In genomic region chr12:104352106-104352713, GRCh38 we compare ENCODE assay signal across 22 cellular contexts. TPM values are rescaled to one million over a fixed set of nuclear protein-coding genes. Genes with fewer than 3 reads are reported as not detected.
DNase-seq lines count a peak whose midpoint lies in the region; ATAC-seq and TF ChIP-seq lines count a peak whose summit lies in the region.
"Had no signal": no experiment of that assay in that cellular context is flagged by ENCODE, and none has a peak within 500 bp of the region (broad histone marks: within the 10 kb centered on the region; RNA-seq: fewer than 3 reads in every experiment).

No MANE protein-coding gene starts in this region.

- H4K91ac ChIP-seq in H9 (ENCODE audit: insufficient read length, low read depth, low read length) = no peak overlapping the region

- peaks cover 10 to 25% (median 24%) of the 10 kb centered on the region in 3 experiments; a peak in 6 of 7 replicates for H3K36me3 Mint-ChIP-seq in H9 (ENCODE audit: insufficient read depth in 1 of 3, low read depth in 3 of 3)

- no peak overlapping the region for H3K4me2 ChIP-seq in H9 (ENCODE audit: insufficient read depth, insufficient read length, low read length)
- H3K4me2 ChIP-seq: neural progenitor cell had no signal

- POLR2A ChIA-PET in AG04450 (lab: Yijun Ruan, JAX) = no interaction called here

- CTCF ChIA-PET in AG04450 (lab: Charles Lee) = no interaction called here

- H3K18ac ChIP-seq in H9 (ENCODE audit: insufficient read length, low read depth, low read length) = no peak overlapping the region

- H3K9me3 ChIP-seq in AG04450 (ENCODE audit: control insufficient read depth, insufficient read depth, low read length) (no peaks in the 10 kb centered on the region), H9 (ENCODE audit: control insufficient read depth, low read depth, low read length) (no peaks in the 10 kb centered on the region), left lung (no peaks in the 10 kb centered on the region)
- H3K9me3 ChIP-seq: body of pancreas, suprapubic skin had no signal

- H3K79me2 ChIP-seq in H9 (ENCODE audit: insufficient read depth, low read length) = no peaks in the 10 kb centered on the region

- H3K4me1 ChIP-seq in H9 (ENCODE audit: insufficient read depth, low read length) (peaks cover 9% of the 10 kb centered on the region), left lung (no peaks in the 10 kb centered on the region)
- H3K4me1 ChIP-seq: body of pancreas, neural progenitor cell, suprapubic skin had no signal

- H3K9me3 Mint-ChIP-seq in H9 = no peaks in the 10 kb centered on the region
- H3K9me3 Mint-ChIP-seq: dendritic cell treated with granulocyte-macrophage colony-stimulating factor and Interleukin-4, amounts not matched to agents 40 ng/mL and 50 ng/mL, for 4 days; neural progenitor cell; T-helper 1 cell treated with Interleukin-12 subunit alpha and Interleukin-12 subunit beta and Interleukin-4 antibody, amounts not matched to agents 30 μg/mL and 1 μg/mL, for 36 hours had no signal

- peak overlapping the region; percentile 39 for H2BK5ac ChIP-seq in H9 (ENCODE audit: insufficient read length, low read length)

- TF ChIP-seq CTCF in AG04450 (IDR thresholded peaks at IDR 0.05; ENCODE audit: low read depth, low read length) (no peak), H9 (conservative IDR thresholded peaks at IDR 0.05) (no peak), cardiac fibroblast (IDR thresholded peaks at IDR 0.05; ENCODE audit: low read depth, low read length) (no peak), left lung (IDR thresholded peaks at IDR 0.05) (no peak)

- no peak overlapping the region for H3K4me3 Mint-ChIP-seq in H9
- H3K4me3 Mint-ChIP-seq: dendritic cell treated with granulocyte-macrophage colony-stimulating factor and Interleukin-4, amounts not matched to agents 40 ng/mL and 50 ng/mL, for 4 days; neural progenitor cell; T-helper 1 cell treated with Interleukin-12 subunit alpha and Interleukin-12 subunit beta and Interleukin-4 antibody, amounts not matched to agents 30 μg/mL and 1 μg/mL, for 36 hours had no signal

- H3K27ac ChIP-seq in AG04450 (ENCODE audit: low read depth, low read length) (peak overlapping the region; percentile 41), H9 (ENCODE audit: insufficient read length, low read depth, low read length) (no peak overlapping the region), left lung (no peak overlapping the region)
- H3K27ac ChIP-seq: body of pancreas, neural progenitor cell, suprapubic skin had no signal

- no peaks in the 10 kb centered on the region for H4K20me1 ChIP-seq in H9 (ENCODE audit: control insufficient read depth, insufficient read depth, insufficient read length)

- H3K14ac ChIP-seq in H9 (ENCODE audit: insufficient read depth, low read length) = no peak overlapping the region

- ATAC-seq in left lung (peak; percentile 24), GM21576 (IDR thresholded peaks at IDR 0.05; ENCODE audit: unreplicated experiment) (no peak)
- ATAC-seq: body of pancreas had no signal

- H3T11ph ChIP-seq in H9 (ENCODE audit: low read length) = no peak overlapping the region

- no CpG with 5 or more reads among the region's 3 CpGs for WGBS in H9 (ENCODE audit: extremely low coverage, insufficient read length, low lambda C conversion rate)

- no peak overlapping the region for H3K9ac ChIP-seq in H9 (ENCODE audit: extremely low read depth, insufficient read length, low read length)
- H3K9ac ChIP-seq: neural progenitor cell had no signal

- no peak overlapping the region for H2AK5ac ChIP-seq in H9 (ENCODE audit: insufficient read length, low read length)

- DNase-seq in AG04450 (ENCODE audit: low read depth, low spot score) (no peak), H9 (peak; percentile 6), cardiac fibroblast (ENCODE audit: low read depth in 2 of 2) (peak; percentile 60 to 67), left lung (no peak), NOMO-1 (lab: John Stamatoyannopoulos, UW; ENCODE audit: unreplicated experiment in 2 of 2) (no peak), mesenteric fat pad (ENCODE audit: low spot score) (no peak), 8988T (no peak)
- DNase-seq: activated naive CD4-positive, alpha-beta T cell treated with anti-CD3 and anti-CD28 coated beads, Interleukin-2, amount 50 U/mL, for 16 hours; body of pancreas; DMS79 treated with DMSO at 0.1 percent for 48 hours; H7; left cardiac atrium; NCI-H1436; NCI-H2171; NCI-H69; SIG-M5; stimulated activated CD4-positive, alpha-beta T cell treated with anti-CD3 and anti-CD28 coated beads, Interleukin-12 subunit alpha, Interleukin-12 subunit beta, amount 100 ng/mL, for 4 hours had no signal

- H2AFZ ChIP-seq in H9 (ENCODE audit: low read length) = no peak overlapping the region
- H2AFZ ChIP-seq: neural progenitor cell had no signal

- peak overlapping the region in 1 of 3 experiments; percentile 18; a peak in 1 of 7 replicates for H3K27ac Mint-ChIP-seq in H9
- H3K27ac Mint-ChIP-seq: dendritic cell treated with granulocyte-macrophage colony-stimulating factor and Interleukin-4, amounts not matched to agents 40 ng/mL and 50 ng/mL, for 4 days; neural progenitor cell; T-helper 1 cell treated with Interleukin-12 subunit alpha and Interleukin-12 subunit beta and Interleukin-4 antibody, amounts not matched to agents 30 μg/mL and 1 μg/mL, for 36 hours had no signal

- intact Hi-C loops in left lung (cut with DNase I) = no loop called here

- H3K4me3 ChIP-seq in AG04450 (ENCODE audit: low read depth, low read length) (no peak overlapping the region), cardiac fibroblast (replicated peaks in 1 of 2; ENCODE audit: low read depth in 2 of 2, low read length in 2 of 2) (no peak overlapping the region), left lung (no peak overlapping the region)
- H3K4me3 ChIP-seq: body of pancreas, neural progenitor cell, suprapubic skin had no signal

- H3K56ac ChIP-seq in H9 (ENCODE audit: insufficient read length, low read depth, low read length) = no peak overlapping the region

- no peaks in the 10 kb centered on the region for H3K27me3 ChIP-seq in AG04450 (ENCODE audit: control insufficient read depth, insufficient read depth, low read length)
- no peaks in the 10 kb centered on the region for H3K27me3 ChIP-seq in H9 (ENCODE audit: insufficient read depth, low read length)
- H3K27me3 ChIP-seq in left lung = no peaks in the 10 kb centered on the region
- H3K27me3 ChIP-seq: body of pancreas, neural progenitor cell, suprapubic skin had no signal

- H3K27me3 Mint-ChIP-seq in H9 (ENCODE audit: low read depth) = no peaks in the 10 kb centered on the region; the same call in 1 of the 2 replicates
- H3K27me3 Mint-ChIP-seq: dendritic cell treated with granulocyte-macrophage colony-stimulating factor and Interleukin-4, amounts not matched to agents 40 ng/mL and 50 ng/mL, for 4 days had no signal

- peaks cover 17 to 25% of the 10 kb centered on the region in 2 experiments for H3K4me1 Mint-ChIP-seq in H9
- H3K4me1 Mint-ChIP-seq: neural progenitor cell had no signal

- no peak overlapping the region for H2BK120ac ChIP-seq in H9 (ENCODE audit: low read depth, low read length, poor library complexity, severe bottlenecking)

- no peak overlapping the region for H4K5ac ChIP-seq in H9 (ENCODE audit: insufficient read length, low read depth, low read length)

- no peak overlapping the region for H4K8ac ChIP-seq in H9 (replicated peaks; ENCODE audit: insufficient read length, low read depth, low read length)

- no peak overlapping the region for H2BK20ac ChIP-seq in H9 (ENCODE audit: low read depth, low read length, poor library complexity, severe bottlenecking)

- no peak overlapping the region for H2BK15ac ChIP-seq in H9 (ENCODE audit: low read depth, low read length)

- H3K79me1 ChIP-seq in H9 (ENCODE audit: insufficient read depth, low read depth, low read length, poor library complexity, severe bottlenecking) = no peaks in the 10 kb centered on the region

- H2BK12ac ChIP-seq in H9 (ENCODE audit: insufficient read length, low read depth, low read length) = no peak overlapping the region

- no peaks in the 10 kb centered on the region for H3K23me2 ChIP-seq in H9 (ENCODE audit: insufficient read length, low read depth, low read length, poor library complexity, severe bottlenecking)

- H3K4ac ChIP-seq in H9 (ENCODE audit: low read depth, low read length) = no peak overlapping the region; the same call in 1 of the 2 replicates

- H3K23ac ChIP-seq in H9 (ENCODE audit: insufficient read length, low read depth, low read length) = no peak overlapping the region

- H3K36me3 ChIP-seq in left lung = peaks cover 0 to 77% of the 10 kb centered on the region in 2 donors

RNA-seq across cellular contexts. Expression of gene EID3, which starts 48.7 kb away (rescaled TPM):
- polyA plus RNA-seq in AG04450 (2011; rRNA removed) = 1.8 and 2.5 TPM in 2 replicates
- 8.6 and 14.7 TPM in 2 replicates for polyA minus RNA-seq in AG04450 (2011; rRNA and poly(A)+ RNA removed)
- total RNA-seq in H9 (2021) = 1.2 and 1.4 TPM in 2 replicates
- 1 to 10 TPM; 2.9 to 5.4 TPM for total RNA-seq in left lung
- 8.2 TPM for total RNA-seq in mesenteric fat pad

Comparison
In these comparisons a context has a peak if more than half of its experiments do, and no peak if none do; other contexts are left out.
1. DNase-seq: peak in H9 (single experiment) and cardiac fibroblast (2 of 2); none in AG04450 (single experiment), left lung (0 of 2), NOMO-1 (0 of 2), mesenteric fat pad (single experiment) and 8988T (single experiment).